In the genomic region with DNA sequence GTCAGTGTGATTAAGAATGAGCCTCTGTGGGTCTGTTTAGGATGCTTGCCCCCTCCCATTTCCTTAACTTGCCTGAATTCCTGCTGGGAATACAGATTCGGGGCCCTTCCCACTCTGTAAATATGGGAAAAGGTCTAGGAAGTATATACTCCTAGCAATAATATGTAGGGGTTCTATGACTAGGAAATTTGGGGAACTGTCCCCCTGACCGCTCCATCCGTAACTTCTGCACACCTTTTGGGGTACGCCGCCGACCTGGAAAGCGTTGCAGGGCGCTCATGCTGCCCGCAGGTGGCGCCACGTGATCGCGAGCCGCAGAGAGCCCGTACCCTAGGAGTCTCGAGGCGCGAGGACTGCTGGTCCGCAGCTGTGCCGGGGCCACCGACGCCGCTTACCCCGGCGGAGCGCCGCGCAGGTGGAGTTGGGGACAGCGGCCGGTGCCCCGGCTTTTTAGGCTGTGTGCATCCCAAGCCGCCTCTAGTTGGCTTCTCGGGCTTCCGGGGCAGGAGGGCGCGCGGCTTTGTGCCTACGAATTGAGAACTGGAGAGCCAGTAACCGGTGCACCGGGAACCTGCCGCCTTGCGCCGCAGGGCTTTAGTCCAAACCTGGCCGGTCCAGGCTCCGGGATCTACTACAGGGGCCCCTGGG, we compare ENCODE assay signal across 7 cellular contexts. TPM values are rescaled to one million over a fixed set of nuclear protein-coding genes. Genes with fewer than 3 reads are reported as not detected.
DNase-seq lines count a peak whose midpoint lies in the region; ATAC-seq, FAIRE-seq and TF ChIP-seq lines count a peak whose summit lies in the region.

No MANE protein-coding gene starts in this region.

- dilution Hi-C loops in keratinocyte (cut with MboI; ENCODE audit: extremely low pct_ligation_motif_present, low sequenced_read_pairs) = no loop called here

- DNase-seq in NCI-H128 (lab: John Stamatoyannopoulos, UW; ENCODE audit: unreplicated experiment) = peak; percentile 61
- peak; percentile 76 for DNase-seq in activated B cell treated with CpG ODN at 0.5 μM for 24 hours
- DNase-seq in cardiac fibroblast (ENCODE audit: low read depth in 2 of 2) = peak; percentile 70 to 78
- DNase-seq in keratinocyte (ENCODE audit: low read depth, low spot score) = peak; percentile 19
- DNase-seq in spleen = peak; percentile 97

- ATAC-seq in GM18498 (IDR thresholded peaks at IDR 0.05; ENCODE audit: unreplicated experiment) = peak; percentile 44
- peak; percentile 40 for ATAC-seq in HG02759 (IDR thresholded peaks at IDR 0.05; ENCODE audit: unreplicated experiment)
- peak; percentile 46 for ATAC-seq in activated B cell treated with CpG ODN at 0.5 μM for 24 hours (ENCODE audit: low read depth)

- H3K4me2 ChIP-seq in keratinocyte (ENCODE audit: control insufficient read depth, extremely low read depth, insufficient read depth, low read depth, low read length) = peak overlapping the region; percentile 91

- H3K9me3 ChIP-seq in keratinocyte (ENCODE audit: control insufficient read depth, low read depth, low read length) = no peaks in the 10 kb centered on the region
- H3K9me3 ChIP-seq in spleen = no peaks in the 10 kb centered on the region

- H3K27ac ChIP-seq in keratinocyte (ENCODE audit: control insufficient read depth, insufficient read depth, low read length) (peak overlapping the region; percentile 78), spleen (peak overlapping the region; percentile 75 to 92 (median 88))

- POLR2A ChIA-PET in activated B cell treated with CpG ODN at 0.5 μM for 24 hours (lab: Charles Lee) = interaction anchor here (0.6 to 1.8 kb wide), 14 partner anchors 11 to 727 kb away, joined by 3 to 13 read pairs (median 5); a partner anchor contains a TSS

- H3K36me3 Mint-ChIP-seq in activated B cell treated with CpG ODN at 0.5 μM for 24 hours (ENCODE audit: low read depth) = peaks cover 2% of the 10 kb centered on the region

- peak overlapping the region; percentile 96 for H3K4me3 Mint-ChIP-seq in activated B cell treated with CpG ODN at 0.5 μM for 24 hours

- H3K36me3 ChIP-seq in keratinocyte (ENCODE audit: control insufficient read depth in 2 of 2, extremely low read depth in 1 of 2, insufficient read depth in 2 of 2, low read length in 2 of 2) (no peaks in the 10 kb centered on the region), spleen (no peaks in the 10 kb centered on the region)

- no peak for FAIRE-seq in keratinocyte (lab: Jason Lieb, UNC)

- no peaks in the 10 kb centered on the region for H4K20me1 ChIP-seq in keratinocyte (ENCODE audit: control insufficient read depth, extremely low read depth, insufficient read depth, low read length)

- TF ChIP-seq POLR2A in spleen (IDR thresholded peaks at IDR 0.05) = no peak

- peaks cover 2% of the 10 kb centered on the region for H3K79me2 ChIP-seq in keratinocyte (ENCODE audit: control insufficient read depth, insufficient read depth, low read length)

- peak; percentile 88 for TF ChIP-seq CTCF in activated B cell treated with CpG ODN at 0.5 μM for 24 hours (IDR thresholded peaks at IDR 0.05)
- TF ChIP-seq CTCF in cardiac fibroblast (IDR thresholded peaks at IDR 0.05; ENCODE audit: low read depth, low read length) = peak; percentile 91
- TF ChIP-seq CTCF in keratinocyte (optimal IDR thresholded peaks at IDR 0.05 in 1 of 3, IDR thresholded peaks at IDR 0.05 in 1 of 3, conservative IDR thresholded peaks at IDR 0.05 in 1 of 3; ENCODE audit: extremely low read depth in 1 of 3, insufficient read depth in 2 of 3, low read length in 3 of 3) = peak; percentile 86 to 98 (median 98)
- peak; percentile 92 to 98 (median 96) for TF ChIP-seq CTCF in spleen (IDR thresholded peaks at IDR 0.05 in 8 of 11, conservative IDR thresholded peaks at IDR 0.05 in 3 of 11)

- H3K9me1 ChIP-seq in keratinocyte (ENCODE audit: control insufficient read depth, extremely low read depth, insufficient read depth, low read length) = no peaks in the 10 kb centered on the region

- peak overlapping the region; percentile 77 for H3K9ac ChIP-seq in keratinocyte (ENCODE audit: control insufficient read depth, extremely low read depth, insufficient read depth, low read length)

- H3K27me3 ChIP-seq in keratinocyte (ENCODE audit: control insufficient read depth, extremely low read depth, insufficient read depth, low read length) = peaks cover under 1% of the 10 kb centered on the region
- H3K27me3 ChIP-seq in spleen (replicated peaks in 1 of 7) = peaks cover 0 to 15% (median 0%) of the 10 kb centered on the region in 7 donors

- H3K9me3 Mint-ChIP-seq in activated B cell treated with CpG ODN at 0.5 μM for 24 hours = no peaks in the 10 kb centered on the region

- H3K27ac Mint-ChIP-seq in activated B cell treated with CpG ODN at 0.5 μM for 24 hours = peak overlapping the region; percentile 93

- intact Hi-C loops in activated B cell treated with CpG ODN at 0.5 μM for 24 hours (cut with micrococcal nuclease) (loop anchor here (1.0 to 5.0 kb wide), 10 partner anchors 152 to 567 kb away; a partner anchor contains a TSS), spleen (cut with DNase I; ENCODE audit: low total_unique reads) (loop anchor here (2.0 to 5.0 kb wide), 2 partner anchors 150 to 327 kb away; a partner anchor contains a TSS)

- H3K27me3 Mint-ChIP-seq in activated B cell treated with CpG ODN at 0.5 μM for 24 hours = peaks cover 14% of the 10 kb centered on the region

- CTCF ChIA-PET in activated B cell treated with CpG ODN at 0.5 μM for 24 hours (lab: Charles Lee) = interaction anchor here (0.7 to 6.7 kb wide), 13 partner anchors 14 to 499 kb away, joined by 3 to 84 read pairs (median 3); a partner anchor contains a TSS

- peaks cover 12% of the 10 kb centered on the region for H3K4me1 ChIP-seq in keratinocyte (ENCODE audit: control insufficient read depth, extremely low read depth, insufficient read depth, low read length)
- peaks cover 32 to 52% (median 43%) of the 10 kb centered on the region in 6 donors for H3K4me1 ChIP-seq in spleen

- peaks cover 38% of the 10 kb centered on the region for H3K4me1 Mint-ChIP-seq in activated B cell treated with CpG ODN at 0.5 μM for 24 hours

- peak overlapping the region; percentile 87 for H2AFZ ChIP-seq in keratinocyte (ENCODE audit: control insufficient read depth, low read length)

- WGBS in spleen, 5 donors = 0 to 1% (median 0%) methylated on average over 1 to 45 of the region's 45 CpGs

- H3K4me3 ChIP-seq in cardiac fibroblast (replicated peaks in 1 of 2; ENCODE audit: low read depth in 2 of 2, low read length in 2 of 2) (peak overlapping the region; percentile 64 to 89), keratinocyte (ENCODE audit: control insufficient read depth in 2 of 3, extremely low read depth in 1 of 3, insufficient read depth in 2 of 3, low read depth in 1 of 3, low read length in 3 of 3) (peak overlapping the region; percentile 63 to 82 (median 75)), spleen (peak overlapping the region; percentile 93 to 100 (median 98))

RNA-seq across cellular contexts. Expression of a gene that starts 0.7 kb away (rescaled TPM):
- total RNA-seq in activated B cell treated with CpG ODN at 0.5 μM for 24 hours (5.5 and 7.3 TPM in 2 replicates), spleen (1 to 10 TPM; 6.8 to 9.9 (median 8.7) TPM)
- polyA plus RNA-seq in keratinocyte (1.4 to 2.6 TPM (median 1.5 TPM) in 3 replicates), spleen (1 to 10 TPM in 2 of 3 donors, under 1 TPM in 1; 0.65 to 1.1 (median 1.0) TPM)
- 1.3 TPM for polyA plus RNA-seq in keratinocyte (2011; ENCODE audit: low read depth)
- 1.5 and 1.7 TPM in 2 replicates for polyA plus RNA-seq in keratinocyte (2011; cell fraction: cytosol; rRNA removed)
- 5.3 and 5.8 TPM in 2 replicates for polyA plus RNA-seq in keratinocyte (2011; cell fraction: nucleus; rRNA removed)
- polyA plus RNA-seq in keratinocyte (2012; ENCODE audit: low replicate concordance) = 2.5 and 2.6 TPM in 2 replicates
- polyA minus RNA-seq in keratinocyte = 1.7 to 5.6 TPM (median 2.4 TPM) in 3 replicates
- 4.2 TPM for polyA minus RNA-seq in keratinocyte (2011; cell fraction: cytosol; rRNA and poly(A)+ RNA removed)
- 3.3 and 5.9 TPM in 2 replicates for polyA minus RNA-seq in keratinocyte (2011; cell fraction: nucleus; rRNA and poly(A)+ RNA removed)

RNA-seq across cellular contexts. Expression of a gene that starts 48.2 kb away (rescaled TPM):
- total RNA-seq in activated B cell treated with CpG ODN at 0.5 μM for 24 hours (0.31 and 0.46 TPM in 2 replicates), spleen (10 to 100 TPM in 4 of 7 donors, 1 to 10 TPM in 3; 4.3 to 19.0 (median 10.4) TPM)
- polyA plus RNA-seq in keratinocyte (0.80 to 2.0 TPM (median 0.85 TPM) in 3 replicates), spleen (10 to 100 TPM in 1 of 3 donors, 1 to 10 TPM in 2; 6.3 to 16.6 (median 8.7) TPM)
- 1.2 TPM for polyA plus RNA-seq in keratinocyte (2011; ENCODE audit: low read depth)
- 0.39 and 0.49 TPM in 2 replicates for polyA plus RNA-seq in keratinocyte (2011; cell fraction: cytosol; rRNA removed)
- polyA plus RNA-seq in keratinocyte (2011; cell fraction: nucleus; rRNA removed) = 0.38 TPM in 1 of 2 replicates, not detected in the other
- polyA plus RNA-seq in keratinocyte (2012; ENCODE audit: low replicate concordance) = 1.5 and 1.9 TPM in 2 replicates
- polyA minus RNA-seq in keratinocyte = 0.64 to 0.98 TPM in 2 of 3 replicates, not detected in the other
- polyA minus RNA-seq in keratinocyte (2011; cell fraction: cytosol; rRNA and poly(A)+ RNA removed) = not detected
- polyA minus RNA-seq in keratinocyte (2011; cell fraction: nucleus; rRNA and poly(A)+ RNA removed) = not detected in 2 replicates

Comparison
In these comparisons a context has a peak if more than half of its experiments do, and no peak if none do; other contexts are left out.
1. Peak in every context shown above with its lines: DNase-seq, ATAC-seq, H3K4me3 ChIP-seq and H3K27ac ChIP-seq.
2. DNase-seq: peak in every context shown above with its lines; median percentile 97 in spleen; 76 in activated B cell treated with CpG ODN at 0.5 μM for 24 hours; 74 in cardiac fibroblast; 61 in NCI-H128; 19 in keratinocyte.